In the genomic region with DNA sequence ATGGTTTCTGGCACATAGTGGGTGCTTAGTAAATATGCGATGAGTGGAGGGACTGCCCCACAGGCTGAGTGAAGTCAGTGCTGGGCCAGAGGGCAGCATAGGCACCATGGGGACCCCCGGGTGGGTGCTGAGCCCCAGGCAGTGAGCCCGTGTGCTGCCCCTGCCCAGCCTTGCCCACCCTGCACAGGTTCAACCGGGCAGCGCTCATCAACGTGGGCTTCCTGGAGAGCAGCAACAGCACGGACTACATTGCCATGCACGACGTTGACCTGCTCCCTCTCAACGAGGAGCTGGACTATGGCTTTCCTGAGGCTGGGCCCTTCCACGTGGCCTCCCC, we compare ENCODE assay signal across 2 cellular contexts.
TF ChIP-seq lines count a peak whose summit lies in the region.

No MANE protein-coding gene starts in this region.

TF ChIP-seq in IMR-90, 13 proteins besides CTCF, POLR2A, EP300 and RAD21:
- TF ChIP-seq BHLHE40 (IDR thresholded peaks at IDR 0.05; ENCODE audit: low read depth, low read length) (no peak), SMC3 (IDR thresholded peaks at IDR 0.05; ENCODE audit: low read depth, low read length) (no peak), CEBPB (IDR thresholded peaks at IDR 0.05; ENCODE audit: low read depth, low read length) (no peak)

TF ChIP-seq in H1, 55 proteins besides CTCF, POLR2A, EP300 and RAD21:
- TF ChIP-seq, protein P1, sequence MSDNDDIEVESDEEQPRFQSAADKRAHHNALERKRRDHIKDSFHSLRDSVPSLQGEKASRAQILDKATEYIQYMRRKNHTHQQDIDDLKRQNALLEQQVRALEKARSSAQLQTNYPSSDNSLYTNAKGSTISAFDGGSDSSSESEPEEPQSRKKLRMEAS (IDR thresholded peaks at IDR 0.05): peak; percentile 76; the same call in 1 of the 2 replicates
- no peak for TF ChIP-seq CEBPB (IDR thresholded peaks at IDR 0.05; ENCODE audit: low read depth, low read length)
- no peak for TF ChIP-seq TAF1 (IDR thresholded peaks at IDR 0.05; ENCODE audit: low read depth, low read length)
- no peak for TF ChIP-seq EGR1 (IDR thresholded peaks at IDR 0.05; ENCODE audit: borderline replicate concordance, low read depth, low read length)
- TF ChIP-seq TEAD4 (IDR thresholded peaks at IDR 0.05; ENCODE audit: low read depth, low read length): no peak
- no peak for TF ChIP-seq POU5F1 (IDR thresholded peaks at IDR 0.05; ENCODE audit: low read depth, low read length)
